ENCODE assay signal across 17 cellular contexts in genomic region chr9:31683126-31683525, GRCh38.
DNase-seq lines count a peak whose midpoint lies in the region; ATAC-seq and TF ChIP-seq lines count a peak whose summit lies in the region.
"Had no signal": no experiment of that assay in that cellular context is flagged by ENCODE, and none has a peak within 500 bp of the region (broad histone marks: within the 10 kb centered on the region; RNA-seq: fewer than 3 reads in every experiment).

No MANE protein-coding gene starts in this region.

- no peak for TF ChIP-seq CTCF in fibroblast of villous mesenchyme (IDR thresholded peaks at IDR 0.05; ENCODE audit: insufficient read depth, low read depth, low read length)
- TF ChIP-seq CTCF in GM10266 (IDR thresholded peaks at IDR 0.05; ENCODE audit: control insufficient read depth, insufficient read depth, low read depth, missing control alignments): no peak

- DNase-seq in DMS53 (lab: John Stamatoyannopoulos, UW) (peak; percentile 35), NCI-H1694 (lab: John Stamatoyannopoulos, UW) (peak; percentile 48), NCI-H82 treated with DMSO at 0.1 percent for 48 hours (lab: John Stamatoyannopoulos, UW; ENCODE audit: unreplicated experiment) (peak; percentile 37), fibroblast of villous mesenchyme (ENCODE audit: low read depth) (peak; percentile 1), GM10266 (ENCODE audit: extremely low spot score) (no peak)
- no peak for DNase-seq in stimulated activated CD4-positive, alpha-beta T cell treated with anti-CD3 and anti-CD28 coated beads, Interleukin-2, amount 100 ng/mL, for 24 hours
- DNase-seq: activated CD4-positive, alpha-beta T cell treated with anti-CD3 and anti-CD28 coated beads, Interleukin-2, amount 50 U/mL, for 4 hours; activated CD8-positive, alpha-beta memory T cell treated with anti-CD3 and anti-CD28 coated beads, Interleukin-2, amount 50 U/mL, for 48 hours; DMS79; heart left ventricle; left cardiac atrium; NCI-H2107; NCI-H524 treated with DMSO at 0.1 percent for 48 hours; nucleus accumbens had no signal

- no peak overlapping the region for H3K4me3 ChIP-seq in fibroblast of villous mesenchyme (ENCODE audit: low read depth, low read length)
- H3K4me3 ChIP-seq: heart left ventricle, skin epidermis had no signal

- no peak for ATAC-seq in GM18868 (IDR thresholded peaks at IDR 0.05; ENCODE audit: unreplicated experiment)
- ATAC-seq in HG02759 (IDR thresholded peaks at IDR 0.05; ENCODE audit: unreplicated experiment): no peak
- ATAC-seq: heart left ventricle, left cardiac atrium had no signal

Comparison
In these comparisons a context has a peak if more than half of its experiments do, and no peak if none do; other contexts are left out.
1. DNase-seq: peak in DMS53 (single experiment), NCI-H1694 (single experiment), NCI-H82 treated with DMSO at 0.1 percent for 48 hours (single experiment) and fibroblast of villous mesenchyme (single experiment); none in GM10266 (single experiment) and stimulated activated CD4-positive, alpha-beta T cell treated with anti-CD3 and anti-CD28 coated beads, Interleukin-2, amount 100 ng/mL, for 24 hours (0 of 2).